1 cellular context compared by ENCODE assay signal in genomic region chr6:149859938-149860337, GRCh38.
TF ChIP-seq lines count a peak whose summit lies in the region.

No MANE protein-coding gene starts in this region.

TF ChIP-seq in IMR-90, 13 proteins besides CTCF, POLR2A, EP300 and RAD21:
- no peak for TF ChIP-seq MXI1 (IDR thresholded peaks at IDR 0.05; ENCODE audit: borderline replicate concordance, low read depth, low read length)
- no peak for TF ChIP-seq MAZ (IDR thresholded peaks at IDR 0.05; ENCODE audit: borderline replicate concordance, low read depth, low read length)
- no peak for TF ChIP-seq ELK1 (IDR thresholded peaks at IDR 0.05; ENCODE audit: borderline replicate concordance, low read depth, low read length)
- no peak for TF ChIP-seq SMC3 (IDR thresholded peaks at IDR 0.05; ENCODE audit: low read depth, low read length)
- no peak for TF ChIP-seq FOS (IDR thresholded peaks at IDR 0.05; ENCODE audit: low read depth, low read length)
- TF ChIP-seq CHD1 (IDR thresholded peaks at IDR 0.05; ENCODE audit: low read depth, low read length), result no peak
